1 cellular context compared by ENCODE assay signal in genomic region chr11:101439488-101439887, GRCh38.
TF ChIP-seq lines count a peak whose summit lies in the region.

No MANE protein-coding gene starts in this region.

TF ChIP-seq in H1, 55 proteins besides CTCF, POLR2A, EP300 and RAD21 (continued from another document):
- TF ChIP-seq CEBPB (IDR thresholded peaks at IDR 0.05; ENCODE audit: low read depth, low read length) (no peak), SUZ12 (IDR thresholded peaks at IDR 0.05; ENCODE audit: low read length) (no peak), HDAC6 (IDR thresholded peaks at IDR 0.05; ENCODE audit: low read depth, low read length) (no peak)
